2 cellular contexts compared by ENCODE assay signal in the genomic region with DNA sequence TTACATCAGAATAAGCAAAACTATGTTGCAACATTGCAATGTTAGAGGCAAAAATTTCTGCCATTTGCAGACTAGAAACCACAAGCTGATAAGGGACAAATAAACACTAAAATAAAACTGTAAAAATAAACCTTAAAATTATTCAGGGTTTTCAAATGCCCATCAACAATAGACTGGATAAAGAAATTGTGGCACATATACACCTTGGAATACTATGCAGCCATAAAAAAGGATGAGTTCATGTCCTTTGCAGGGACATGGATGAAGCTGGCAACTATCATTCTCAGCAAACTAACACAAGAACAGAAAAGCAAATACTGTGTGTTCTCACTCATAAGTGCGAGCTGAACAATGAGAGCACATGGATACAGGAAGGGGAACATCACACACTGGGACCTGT.
A peak's percentile ranks its signal among the peaks of the same experiment; 100 is the strongest.
TF ChIP-seq lines count a peak whose summit lies in the region.

No MANE protein-coding gene starts in this region.

TF ChIP-seq in HepG2, 621 proteins besides CTCF, POLR2A, EP300 and RAD21 (continued from another document):
- TF ChIP-seq, protein P1, sequence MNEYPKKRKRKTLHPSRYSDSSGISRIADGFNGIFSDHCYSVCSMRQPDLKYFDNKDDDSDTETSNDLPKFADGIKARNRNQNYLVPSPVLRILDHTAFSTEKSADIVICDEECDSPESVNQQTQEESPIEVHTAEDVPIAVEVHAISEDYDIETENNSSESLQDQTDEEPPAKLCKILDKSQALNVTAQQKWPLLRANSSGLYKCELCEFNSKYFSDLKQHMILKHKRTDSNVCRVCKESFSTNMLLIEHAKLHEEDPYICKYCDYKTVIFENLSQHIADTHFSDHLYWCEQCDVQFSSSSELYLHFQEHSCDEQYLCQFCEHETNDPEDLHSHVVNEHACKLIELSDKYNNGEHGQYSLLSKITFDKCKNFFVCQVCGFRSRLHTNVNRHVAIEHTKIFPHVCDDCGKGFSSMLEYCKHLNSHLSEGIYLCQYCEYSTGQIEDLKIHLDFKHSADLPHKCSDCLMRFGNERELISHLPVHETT (CRISPR knock-in tag; conservative IDR thresholded peaks at IDR 0.05) = no peak
- TF ChIP-seq CEBPB (IDR thresholded peaks at IDR 0.05; ENCODE audit: borderline replicate concordance, low read depth, low read length) (0 out of 2 replicates have a peak, but pooled peaks have one; percentile 20), RBAK (CRISPR knock-in tag; IDR thresholded peaks at IDR 0.05) (no peak)
- TF ChIP-seq, protein P2, sequence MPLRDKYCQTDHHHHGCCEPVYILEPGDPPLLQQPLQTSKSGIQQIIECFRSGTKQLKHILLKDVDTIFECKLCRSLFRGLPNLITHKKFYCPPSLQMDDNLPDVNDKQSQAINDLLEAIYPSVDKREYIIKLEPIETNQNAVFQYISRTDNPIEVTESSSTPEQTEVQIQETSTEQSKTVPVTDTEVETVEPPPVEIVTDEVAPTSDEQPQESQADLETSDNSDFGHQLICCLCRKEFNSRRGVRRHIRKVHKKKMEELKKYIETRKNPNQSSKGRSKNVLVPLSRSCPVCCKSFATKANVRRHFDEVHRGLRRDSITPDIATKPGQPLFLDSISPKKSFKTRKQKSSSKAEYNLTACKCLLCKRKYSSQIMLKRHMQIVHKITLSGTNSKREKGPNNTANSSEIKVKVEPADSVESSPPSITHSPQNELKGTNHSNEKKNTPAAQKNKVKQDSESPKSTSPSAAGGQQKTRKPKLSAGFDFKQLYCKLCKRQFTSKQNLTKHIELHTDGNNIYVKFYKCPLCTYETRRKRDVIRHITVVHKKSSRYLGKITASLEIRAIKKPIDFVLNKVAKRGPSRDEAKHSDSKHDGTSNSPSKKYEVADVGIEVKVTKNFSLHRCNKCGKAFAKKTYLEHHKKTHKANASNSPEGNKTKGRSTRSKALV (CRISPR knock-in tag; IDR thresholded peaks at IDR 0.05) = no peak

TF ChIP-seq in K562, 482 proteins besides CTCF, POLR2A, EP300 and RAD21 (continued from another document):
- TF ChIP-seq, protein P3, sequence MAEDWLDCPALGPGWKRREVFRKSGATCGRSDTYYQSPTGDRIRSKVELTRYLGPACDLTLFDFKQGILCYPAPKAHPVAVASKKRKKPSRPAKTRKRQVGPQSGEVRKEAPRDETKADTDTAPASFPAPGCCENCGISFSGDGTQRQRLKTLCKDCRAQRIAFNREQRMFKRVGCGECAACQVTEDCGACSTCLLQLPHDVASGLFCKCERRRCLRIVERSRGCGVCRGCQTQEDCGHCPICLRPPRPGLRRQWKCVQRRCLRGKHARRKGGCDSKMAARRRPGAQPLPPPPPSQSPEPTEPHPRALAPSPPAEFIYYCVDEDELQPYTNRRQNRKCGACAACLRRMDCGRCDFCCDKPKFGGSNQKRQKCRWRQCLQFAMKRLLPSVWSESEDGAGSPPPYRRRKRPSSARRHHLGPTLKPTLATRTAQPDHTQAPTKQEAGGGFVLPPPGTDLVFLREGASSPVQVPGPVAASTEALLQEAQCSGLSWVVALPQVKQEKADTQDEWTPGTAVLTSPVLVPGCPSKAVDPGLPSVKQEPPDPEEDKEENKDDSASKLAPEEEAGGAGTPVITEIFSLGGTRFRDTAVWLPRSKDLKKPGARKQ (CRISPR knock-in tag; IDR thresholded peaks at IDR 0.05) = no peak
- TF ChIP-seq ZNF445 (CRISPR knock-in tag; IDR thresholded peaks at IDR 0.05; ENCODE audit: low read depth) (no peak), MEF2D (tag; conservative IDR thresholded peaks at IDR 0.05; ENCODE audit: low read depth) (no peak), ZNF146 (CRISPR knock-in tag; IDR thresholded peaks at IDR 0.05; ENCODE audit: unreplicated experiment) (peak; percentile 60), ZNF263 (CRISPR knock-in tag; IDR thresholded peaks at IDR 0.05; ENCODE audit: borderline replicate concordance) (no peak), KLF1 (tag; IDR thresholded peaks at IDR 0.05) (no peak)
TF ChIP-seq in K562: peak in this region for 2.
